10 cellular contexts compared by ENCODE assay signal in the genomic region with DNA sequence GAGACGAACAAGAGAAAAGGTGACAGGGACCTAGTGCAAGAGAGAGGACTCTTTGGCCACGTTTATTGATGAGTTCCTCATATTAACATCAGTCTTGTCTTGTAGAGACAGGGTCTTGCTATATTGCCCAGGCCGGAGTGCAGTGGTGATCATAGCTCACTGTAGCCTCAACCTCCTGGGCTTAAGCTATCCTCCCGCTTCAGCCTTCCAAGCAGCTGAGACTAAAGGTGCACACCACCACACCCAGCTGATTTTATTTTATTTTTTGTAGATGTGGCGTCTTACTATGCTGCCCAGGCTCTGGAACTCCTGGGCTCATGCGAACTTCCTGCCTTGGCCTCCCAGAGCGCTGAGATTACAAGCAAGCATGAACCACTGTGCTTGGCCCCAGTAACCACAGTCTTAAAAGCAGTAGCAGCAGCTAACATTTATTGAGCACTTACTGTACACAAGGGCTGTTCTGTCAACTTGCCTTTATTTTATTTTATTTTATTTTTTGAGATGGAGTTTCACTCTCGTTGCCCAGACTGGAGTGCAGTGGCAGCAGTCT. TPM values are rescaled to one million over a fixed set of nuclear protein-coding genes. Genes with fewer than 3 reads are reported as not detected.
DNase-seq lines count a peak whose midpoint lies in the region; ATAC-seq and TF ChIP-seq lines count a peak whose summit lies in the region.
"Had no signal": no experiment of that assay in that cellular context is flagged by ENCODE, and none has a peak within 500 bp of the region (broad histone marks: within the 10 kb centered on the region; RNA-seq: fewer than 3 reads in every experiment).

No MANE protein-coding gene starts in this region.

- H3K4me3 ChIP-seq in CD8-positive, alpha-beta memory T cell (ENCODE audit: low read length) = peak overlapping the region; percentile 74
- peak overlapping the region in 2 of 3 donors; percentile 55 to 76 for H3K4me3 ChIP-seq in breast epithelium

- TF ChIP-seq POLR2A in breast epithelium (IDR thresholded peaks at IDR 0.05) = no peak

- H3K4me3 Mint-ChIP-seq in CD8-positive, alpha-beta memory T cell = peak overlapping the region; percentile 87 to 95 (median 91)
- peak overlapping the region; percentile 88 to 99 (median 96) for H3K4me3 Mint-ChIP-seq in naive thymus-derived CD8-positive, alpha-beta T cell

- H3K36me3 ChIP-seq in CD8-positive, alpha-beta memory T cell (ENCODE audit: insufficient read depth, low read length) = no peaks in the 10 kb centered on the region
- H3K36me3 ChIP-seq in KOPT-K1 (ENCODE audit: insufficient read depth, low read length) (no peaks in the 10 kb centered on the region), breast epithelium (no peaks in the 10 kb centered on the region)

- ATAC-seq in naive thymus-derived CD8-positive, alpha-beta T cell = no peak
- no peak for ATAC-seq in HG02885 (IDR thresholded peaks at IDR 0.05; ENCODE audit: poor library complexity, unreplicated experiment)

- peaks cover 53% of the 10 kb centered on the region for H3K4me1 ChIP-seq in CD8-positive, alpha-beta memory T cell (ENCODE audit: insufficient read depth, low read length)
- H3K4me1 ChIP-seq in breast epithelium = no peaks in the 10 kb centered on the region

- H3K27ac ChIP-seq in CD8-positive, alpha-beta memory T cell (ENCODE audit: low read depth, low read length) = peak overlapping the region; percentile 84
- H3K27ac ChIP-seq in KOPT-K1 (ENCODE audit: low read depth, low read length, poor library complexity, severe bottlenecking) = peak overlapping the region; percentile 22
- H3K27ac ChIP-seq in breast epithelium = peak overlapping the region; percentile 82 to 96

- peaks cover 0 to 18% (median 0%) of the 10 kb centered on the region in 3 donors for H3K36me3 Mint-ChIP-seq in CD8-positive, alpha-beta memory T cell
- H3K36me3 Mint-ChIP-seq in naive thymus-derived CD8-positive, alpha-beta T cell = peaks cover 0 to 2% (median 2%) of the 10 kb centered on the region in 3 donors

- H3K27ac Mint-ChIP-seq in CD8-positive, alpha-beta memory T cell = peak overlapping the region; percentile 88 to 100 (median 98)
- H3K27ac Mint-ChIP-seq in naive thymus-derived CD8-positive, alpha-beta T cell = peak overlapping the region; percentile 89 to 99 (median 97)

- no peaks in the 10 kb centered on the region for H3K27me3 ChIP-seq in CD8-positive, alpha-beta memory T cell (ENCODE audit: insufficient read depth, low read length, poor library complexity, severe bottlenecking)
- H3K27me3 ChIP-seq in breast epithelium = no peaks in the 10 kb centered on the region

- no peak for TF ChIP-seq CTCF in breast epithelium (IDR thresholded peaks at IDR 0.05)

- H3K4me1 Mint-ChIP-seq in CD8-positive, alpha-beta memory T cell = peaks cover 41 to 55% (median 48%) of the 10 kb centered on the region in 3 donors
- H3K4me1 Mint-ChIP-seq in naive thymus-derived CD8-positive, alpha-beta T cell = peaks cover 25 to 59% (median 41%) of the 10 kb centered on the region in 4 donors

- POLR2A ChIA-PET in CD8-positive, alpha-beta memory T cell (lab: Charles Lee) = interaction anchor here (1.3 kb wide), 1 partner anchor 33 kb away, joined by 3 read pairs; no protein-coding TSS in a partner anchor
- POLR2A ChIA-PET in naive thymus-derived CD8-positive, alpha-beta T cell (lab: Charles Lee) = interaction anchor here (0.5 to 5.0 kb wide), 6 partner anchors 10 to 33 kb away, joined by 3 to 54 read pairs (median 6); a partner anchor contains a TSS

- intact Hi-C loops in breast epithelium (cut with DNase I; ENCODE audit: low total_unique reads) = no loop called here

- no peak for DNase-seq in CD8-positive, alpha-beta memory T cell
- no peak for DNase-seq in breast epithelium (ENCODE audit: low spot score in 2 of 2)
- DNase-seq in naive thymus-derived CD8-positive, alpha-beta T cell = peak in 5 of 10 donors; percentile 19 to 43 (median 29)
- no peak for DNase-seq in NCI-H2227 treated with DMSO at 0.1 percent for 48 hours (lab: John Stamatoyannopoulos, UW)
- DNase-seq in DMS153 (lab: John Stamatoyannopoulos, UW) = no peak
- DNase-seq in stimulated activated CD4-positive, alpha-beta T cell treated with anti-CD3 and anti-CD28 coated beads, Interleukin-12 subunit alpha, Interleukin-12 subunit beta, amount 100 ng/mL, for 4 hours = no peak

- no peaks in the 10 kb centered on the region for H3K9me3 ChIP-seq in CD8-positive, alpha-beta memory T cell (ENCODE audit: low read length)
- H3K9me3 ChIP-seq in KOPT-K1 (ENCODE audit: insufficient read depth, low read length, poor library complexity, severe bottlenecking) (no peaks in the 10 kb centered on the region), breast epithelium (no peaks in the 10 kb centered on the region)

- CTCF ChIA-PET in CD8-positive, alpha-beta memory T cell (lab: Charles Lee) = interaction anchor here (1.1 to 1.6 kb wide), 4 partner anchors 9 to 95 kb away, joined by 3 to 5 read pairs (median 4); no protein-coding TSS in a partner anchor

- H3K9me3 Mint-ChIP-seq in CD8-positive, alpha-beta memory T cell = no peaks in the 10 kb centered on the region
- H3K9me3 Mint-ChIP-seq in naive thymus-derived CD8-positive, alpha-beta T cell = no peaks in the 10 kb centered on the region

- H3K27me3 Mint-ChIP-seq in CD8-positive, alpha-beta memory T cell = no peaks in the 10 kb centered on the region
- no peaks in the 10 kb centered on the region for H3K27me3 Mint-ChIP-seq in naive thymus-derived CD8-positive, alpha-beta T cell

RNA-seq across cellular contexts. Expression of a gene that starts 1.1 kb away (rescaled TPM):
- total RNA-seq in CD8-positive, alpha-beta memory T cell = 10 to 100 TPM; 21.3 TPM
- 40.6 TPM for polyA plus RNA-seq in CD8-positive, alpha-beta memory T cell
- 10 to 100 TPM in 2 of 3 donors, under 1 TPM in 1; 0.96 to 38.2 (median 18.4) TPM for total RNA-seq in breast epithelium
- total RNA-seq in naive thymus-derived CD8-positive, alpha-beta T cell = 10 to 100 TPM; 45.8 to 46.5 TPM
- 10 to 100 TPM; 23.0 to 47.3 (median 35.7) TPM for polyA plus RNA-seq in naive thymus-derived CD8-positive, alpha-beta T cell

RNA-seq across cellular contexts. Expression of a gene that starts 4.2 kb away (rescaled TPM):
- total RNA-seq in CD8-positive, alpha-beta memory T cell = 10 to 100 TPM; 51.9 to 52.9 TPM
- 28.4 TPM for polyA plus RNA-seq in CD8-positive, alpha-beta memory T cell
- 10 to 100 TPM in 1 of 3 donors, 1 to 10 TPM in 2; 6.6 to 10.2 (median 8.5) TPM for total RNA-seq in breast epithelium
- total RNA-seq in naive thymus-derived CD8-positive, alpha-beta T cell = 10 to 100 TPM; 79.5 to 85.0 TPM
- polyA plus RNA-seq in naive thymus-derived CD8-positive, alpha-beta T cell = 10 to 100 TPM; 18.7 to 27.9 (median 19.9) TPM
- total RNA-seq: fibroblast of villous mesenchyme had no signal
- polyA plus RNA-seq: neural cell had no signal

RNA-seq across cellular contexts. Expression of a gene that starts 28.8 kb away (rescaled TPM):
- total RNA-seq in CD8-positive, alpha-beta memory T cell = 10 to 100 TPM; 44.6 to 47.8 TPM
- 2.0 TPM for polyA plus RNA-seq in CD8-positive, alpha-beta memory T cell
- total RNA-seq in breast epithelium = 10 to 100 TPM; 56.9 to 98.1 (median 87.5) TPM
- total RNA-seq in naive thymus-derived CD8-positive, alpha-beta T cell = 1 to 10 TPM; 4.5 to 5.3 TPM
- polyA plus RNA-seq in naive thymus-derived CD8-positive, alpha-beta T cell = 1 to 10 TPM in 1 of 3 donors, under 1 TPM in 2; 0.64 to 1.0 (median 0.97) TPM

RNA-seq across cellular contexts. Expression of a gene that starts 30.9 kb away (rescaled TPM):
- 10 to 100 TPM; 72.0 to 74.0 TPM for total RNA-seq in CD8-positive, alpha-beta memory T cell
- 108 TPM for polyA plus RNA-seq in CD8-positive, alpha-beta memory T cell
- total RNA-seq in breast epithelium = 10 to 100 TPM; 62.9 to 98.1 (median 78.0) TPM
- 10 to 100 TPM; 56.8 to 58.3 TPM for total RNA-seq in naive thymus-derived CD8-positive, alpha-beta T cell
- polyA plus RNA-seq in naive thymus-derived CD8-positive, alpha-beta T cell = 10 to 100 TPM; 51.0 to 77.1 (median 58.0) TPM

RNA-seq across cellular contexts. Expression of a gene that starts 47.9 kb away (rescaled TPM):
- 1 to 10 TPM; 1.6 to 1.7 TPM for total RNA-seq in CD8-positive, alpha-beta memory T cell
- polyA plus RNA-seq in CD8-positive, alpha-beta memory T cell = not detected
- 1,000 to 10,000 TPM in 2 of 3 donors, 100 to 1,000 TPM in 1; 856 to 1,298 (median 1,115) TPM for total RNA-seq in breast epithelium
- total RNA-seq in naive thymus-derived CD8-positive, alpha-beta T cell = 1 to 10 TPM in 1 of 2 experiments, under 1 TPM in 1; 0.80 to 2.4 TPM
- polyA plus RNA-seq in naive thymus-derived CD8-positive, alpha-beta T cell = not detected
- polyA plus RNA-seq: neural cell had no signal

Comparison
In these comparisons a context has a peak if more than half of its experiments do, and no peak if none do; other contexts are left out.
1. H3K27ac ChIP-seq: peak in every context shown above with its lines; median percentile 89 in breast epithelium; 84 in CD8-positive, alpha-beta memory T cell; 22 in KOPT-K1.
2. RNA of a gene that starts 4.2 kb away (total RNA-seq): 79.5 to 85.0 TPM in naive thymus-derived CD8-positive, alpha-beta T cell and 51.9 to 52.9 TPM in CD8-positive, alpha-beta memory T cell; 6.6 to 10.2 TPM in breast epithelium; every median in the first group is over 4 times any median in the second.
3. RNA of a gene that starts 28.8 kb away (total RNA-seq): 56.9 to 98.1 TPM in breast epithelium and 44.6 to 47.8 TPM in CD8-positive, alpha-beta memory T cell; 4.5 to 5.3 TPM in naive thymus-derived CD8-positive, alpha-beta T cell; every median in the first group is over 4 times any median in the second.